ENCODE assay signal across 14 cellular contexts in the genomic region with DNA sequence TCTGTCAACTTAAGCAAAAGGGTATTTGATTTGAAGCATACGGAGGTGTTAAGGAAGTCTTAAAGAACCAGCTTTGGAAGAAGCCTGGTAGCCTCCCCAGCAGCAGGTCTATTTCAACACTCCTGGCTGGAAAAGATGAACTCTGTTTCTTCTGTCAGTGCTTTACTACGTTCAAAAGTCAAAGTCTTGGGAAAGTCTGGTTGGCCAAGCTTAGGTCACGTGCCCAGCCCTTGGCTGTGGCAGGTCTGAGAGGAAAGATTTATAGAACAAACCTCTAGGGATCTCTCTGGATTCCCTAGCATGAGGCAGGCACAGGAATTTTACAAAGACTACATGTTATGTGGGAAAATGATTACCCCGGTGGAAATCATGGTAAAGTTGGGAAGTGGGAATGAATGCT. TPM values are rescaled to one million over a fixed set of nuclear protein-coding genes. Genes with fewer than 3 reads are reported as not detected.
DNase-seq lines count a peak whose midpoint lies in the region; ATAC-seq and TF ChIP-seq lines count a peak whose summit lies in the region.
"Had no signal": no experiment of that assay in that cellular context is flagged by ENCODE, and none has a peak within 500 bp of the region (broad histone marks: within the 10 kb centered on the region; RNA-seq: fewer than 3 reads in every experiment).

No MANE protein-coding gene starts in this region.

- 30% methylated on average over 3 of the region's 4 CpGs for WGBS in right lobe of liver (ENCODE audit: insufficient coverage, low coverage, low lambda C conversion rate, missing lambda C conversion rate)

- H3K36me3 ChIP-seq in colonic mucosa, result no peaks in the 10 kb centered on the region
- H3K36me3 ChIP-seq in right lobe of liver, result no peaks in the 10 kb centered on the region
- H3K36me3 ChIP-seq: breast epithelium had no signal

- no peak overlapping the region for H3K27ac ChIP-seq in colonic mucosa
- H3K27ac ChIP-seq in right lobe of liver, result no peak overlapping the region
- H3K27ac ChIP-seq: breast epithelium had no signal

- H3K4me3 ChIP-seq in colonic mucosa, result no peak overlapping the region
- H3K4me3 ChIP-seq in right lobe of liver, result no peak overlapping the region
- H3K4me3 ChIP-seq in skeletal muscle cell (ENCODE audit: low read depth, low read length), result no peak overlapping the region
- H3K4me3 ChIP-seq: breast epithelium had no signal

- TF ChIP-seq POLR2A in right lobe of liver (IDR thresholded peaks at IDR 0.05), result no peak

- CTCF ChIA-PET in HEK293T (lab: Yijun Ruan, JAX), result no interaction called here

- no peaks in the 10 kb centered on the region for H3K27me3 ChIP-seq in colonic mucosa
- no peaks in the 10 kb centered on the region for H3K27me3 ChIP-seq in right lobe of liver
- H3K27me3 ChIP-seq: breast epithelium had no signal

- H3K9ac ChIP-seq in colonic mucosa (ENCODE audit: low read depth in 2 of 2, low read length in 2 of 2), result no peak overlapping the region

- no peak for TF ChIP-seq CTCF in colonic mucosa (IDR thresholded peaks at IDR 0.05)
- no peak for TF ChIP-seq CTCF in right lobe of liver (IDR thresholded peaks at IDR 0.05)

- H3K4me1 ChIP-seq in colonic mucosa, result no peaks in the 10 kb centered on the region
- H3K4me1 ChIP-seq in right lobe of liver, result peaks cover 0 to 3% (median 0%) of the 10 kb centered on the region in 4 donors
- H3K4me1 ChIP-seq: breast epithelium had no signal

- H3K9me3 ChIP-seq in colonic mucosa (no peaks in the 10 kb centered on the region), right lobe of liver (no peaks in the 10 kb centered on the region)
- H3K9me3 ChIP-seq: breast epithelium had no signal

- POLR2A ChIA-PET in HEK293T (lab: Yijun Ruan, JAX), result interaction anchor here (1.0 to 1.2 kb wide), 2 partner anchors 8 to 39 kb away, joined by 3 to 5 read pairs; partner anchors contain the start of genes ARHGAP10 and PRMT9

- ATAC-seq in right lobe of liver, result peak; percentile 87 to 97 (median 94)
- no peak for ATAC-seq in HG03108 (IDR thresholded peaks at IDR 0.05; ENCODE audit: unreplicated experiment)

- DNase-seq in HEK293T (ENCODE audit: extremely low spot score) (peak; percentile 44), colonic mucosa (peak; percentile 34), right lobe of liver (peak; percentile 32 to 71 (median 69)), skeletal muscle cell (ENCODE audit: low read depth) (peak; percentile 49), SK-N-DZ (ENCODE audit: low spot score) (no peak), SHP77 (lab: John Stamatoyannopoulos, UW) (no peak), posterior vena cava (ENCODE audit: low spot score) (no peak)
- DNase-seq: activated CD4-positive, alpha-beta T cell treated with anti-CD3 and anti-CD28 coated beads for 1 hour; activated naive CD4-positive, alpha-beta T cell treated with anti-CD3 and anti-CD28 coated beads, Interleukin-2, amount 10 ng/mL, durations not matched to agents 7 days and 5 days; effector memory CD4-positive, alpha-beta T cell; foreskin melanocyte; NCI-H2029 had no signal

- intact Hi-C loops in colonic mucosa (cut with DNase I), result no loop called here
- intact Hi-C loops in right lobe of liver (cut with DNase I), result no loop called here
- intact Hi-C loops in posterior vena cava (cut with DNase I), result no loop called here

TF ChIP-seq in HEK293T, 16 proteins besides CTCF, POLR2A, EP300 and RAD21:
- TF ChIP-seq, protein P1, sequence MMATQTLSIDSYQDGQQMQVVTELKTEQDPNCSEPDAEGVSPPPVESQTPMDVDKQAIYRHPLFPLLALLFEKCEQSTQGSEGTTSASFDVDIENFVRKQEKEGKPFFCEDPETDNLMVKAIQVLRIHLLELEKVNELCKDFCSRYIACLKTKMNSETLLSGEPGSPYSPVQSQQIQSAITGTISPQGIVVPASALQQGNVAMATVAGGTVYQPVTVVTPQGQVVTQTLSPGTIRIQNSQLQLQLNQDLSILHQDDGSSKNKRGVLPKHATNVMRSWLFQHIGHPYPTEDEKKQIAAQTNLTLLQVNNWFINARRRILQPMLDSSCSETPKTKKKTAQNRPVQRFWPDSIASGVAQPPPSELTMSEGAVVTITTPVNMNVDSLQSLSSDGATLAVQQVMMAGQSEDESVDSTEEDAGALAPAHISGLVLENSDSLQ (IDR thresholded peaks at IDR 0.05), result peak; percentile 91
- TF ChIP-seq FOXM1 (IDR thresholded peaks at IDR 0.05; ENCODE audit: borderline replicate concordance) (no peak), L3MBTL2 (conservative IDR thresholded peaks at IDR 0.05) (no peak), SP1 (IDR thresholded peaks at IDR 0.05) (no peak)

RNA-seq across cellular contexts. Expression of gene ARHGAP10, which starts 8.6 kb away (rescaled TPM):
- total RNA-seq in colonic mucosa, result 1 to 10 TPM; 4.4 to 7.1 TPM
- 10 to 100 TPM in 3 of 6 experiments, 1 to 10 TPM in 3; 5.5 to 13.3 (median 10.4) TPM for total RNA-seq in right lobe of liver
- 11.7 and 13.3 TPM in 2 replicates for polyA plus RNA-seq in SK-N-DZ (2014; cell fraction: cytosol; rRNA removed)
- 6.6 and 7.0 TPM in 2 replicates for polyA plus RNA-seq in SK-N-DZ (2014; cell fraction: nucleus; rRNA removed)
- 10 to 100 TPM; 79.0 to 80.5 TPM for total RNA-seq in posterior vena cava

RNA-seq across cellular contexts. Expression of gene PRMT9, which starts 39.4 kb away (rescaled TPM):
- 1 to 10 TPM; 4.9 to 6.4 TPM for total RNA-seq in colonic mucosa
- total RNA-seq in right lobe of liver, result 1 to 10 TPM; 3.4 to 4.9 (median 4.6) TPM
- polyA plus RNA-seq in SK-N-DZ (2014; cell fraction: cytosol; rRNA removed), result 7.6 and 8.2 TPM in 2 replicates
- 9.4 and 10.3 TPM in 2 replicates for polyA plus RNA-seq in SK-N-DZ (2014; cell fraction: nucleus; rRNA removed)
- 10 to 100 TPM in 1 of 2 donors, 1 to 10 TPM in 1; 9.2 to 10.7 TPM for total RNA-seq in posterior vena cava

Comparison
In these comparisons a context has a peak if more than half of its experiments do, and no peak if none do; other contexts are left out.
1. DNase-seq: peak in HEK293T (single experiment), colonic mucosa (single experiment), right lobe of liver (3 of 3) and skeletal muscle cell (single experiment); none in SK-N-DZ (single experiment), SHP77 (0 of 2) and posterior vena cava (single experiment).
2. RNA of gene ARHGAP10, which starts 8.6 kb away (total RNA-seq): 79.0 to 80.5 TPM in posterior vena cava; 5.5 to 13.3 TPM in right lobe of liver and 4.4 to 7.1 TPM in colonic mucosa; every median in the first group is over 4 times any median in the second.